ENCODE assay signal across 1 cellular context in genomic region chr7:137694405-137694804, GRCh38.
TF ChIP-seq lines count a peak whose summit lies in the region.

No MANE protein-coding gene starts in this region.

TF ChIP-seq in IMR-90, 13 proteins besides CTCF, POLR2A, EP300 and RAD21 (continued from another document):
- TF ChIP-seq USF2 (IDR thresholded peaks at IDR 0.05; ENCODE audit: low read depth, low read length), result no peak
- no peak for TF ChIP-seq FOS (IDR thresholded peaks at IDR 0.05; ENCODE audit: low read depth, low read length)
- TF ChIP-seq MAZ (IDR thresholded peaks at IDR 0.05; ENCODE audit: borderline replicate concordance, low read depth, low read length), result no peak
- no peak for TF ChIP-seq BHLHE40 (IDR thresholded peaks at IDR 0.05; ENCODE audit: low read depth, low read length)
- TF ChIP-seq CEBPB (IDR thresholded peaks at IDR 0.05; ENCODE audit: low read depth, low read length), result no peak
- no peak for TF ChIP-seq MAFK (IDR thresholded peaks at IDR 0.05; ENCODE audit: low read depth, low read length)
- TF ChIP-seq RCOR1 (IDR thresholded peaks at IDR 0.05; ENCODE audit: insufficient replicate concordance, low read length), result no peak
TF ChIP-seq in IMR-90: peak in this region for 0.
